In genomic region chr1:62093261-62093660, GRCh38 we compare ENCODE assay signal across 25 cellular contexts.
"Had no signal": no experiment of that assay in that cellular context is flagged by ENCODE, and none has a peak within 500 bp of the region (broad histone marks: within the 10 kb centered on the region; RNA-seq: fewer than 3 reads in every experiment).

No MANE protein-coding gene starts in this region.

- H3K9me2 ChIP-seq: SK-N-SH had no signal

- H3K4me2 ChIP-seq: SK-N-SH had no signal

- H3K4me1 ChIP-seq: body of pancreas, Peyer's patch, SJCRH30 had no signal

- H3K27me3 ChIP-seq: body of pancreas, Peyer's patch, SJCRH30 had no signal

- DNase-seq: activated CD4-positive, alpha-beta memory T cell treated with anti-CD3 and anti-CD28 coated beads for 36 hours; activated CD4-positive, alpha-beta T cell treated with anti-CD3 and anti-CD28 coated beads, Interleukin-2, amount 10 ng/mL, durations not matched to agents 7 days and 5 days; activated CD4-positive, CD25-positive, alpha-beta regulatory T cell; activated CD8-positive, alpha-beta memory T cell treated with anti-CD3 and anti-CD28 coated beads for 24 hours; activated gamma-delta T cell; activated naive CD4-positive, alpha-beta T cell treated with anti-CD3 and anti-CD28 coated beads for 36 hours; activated T-cell treated with anti-CD3 and anti-CD28 coated beads, Interleukin-2, amount 50 U/mL, for 4 hours; amygdala; body of pancreas; Karpas-422; NCI-H1105 treated with DMSO at 0.1 percent for 48 hours; NCI-H1436 treated with DMSO at 0.1 percent for 48 hours; NCI-H1930; NCI-H345; NCI-H510A; NCI-H526 treated with DMSO at 0.1 percent for 48 hours; NCI-H82; Peyer's patch; Right ventricle myocardium superior; SJCRH30; SK-N-SH; T-helper 1 cell had no signal

- H3K9me3 ChIP-seq: body of pancreas, Peyer's patch, SJCRH30, SK-N-SH had no signal

- H3K36me3 ChIP-seq: SJCRH30 had no signal

- H3K9ac ChIP-seq: SK-N-SH had no signal

- ATAC-seq: activated T-cell treated with anti-CD3 and anti-CD28 coated beads, Interleukin-2, amount 50 U/mL, for 4 hours; activated T-helper 17 cell treated with anti-CD3 and anti-CD28 coated beads, Interleukin-2, amount 50 U/mL, for 72 hours; body of pancreas had no signal

- H3K4me3 ChIP-seq: body of pancreas, Peyer's patch, SJCRH30 had no signal

- H3K27ac ChIP-seq: body of pancreas, Peyer's patch, RWPE1, SJCRH30, VCaP had no signal
